In genomic region chr1:225607355-225607754, GRCh38 we compare ENCODE assay signal across 18 cellular contexts. TPM values are rescaled to one million over a fixed set of nuclear protein-coding genes. Genes with fewer than 3 reads are reported as not detected.
DNase-seq lines count a peak whose midpoint lies in the region; ATAC-seq and TF ChIP-seq lines count a peak whose summit lies in the region.
"Had no signal": no experiment of that assay in that cellular context is flagged by ENCODE, and none has a peak within 500 bp of the region (broad histone marks: within the 10 kb centered on the region; RNA-seq: fewer than 3 reads in every experiment).

No MANE protein-coding gene starts in this region.

- no peak for TF ChIP-seq CTCF in esophagus squamous epithelium (IDR thresholded peaks at IDR 0.05)
- TF ChIP-seq CTCF in progenitor cell of endocrine pancreas (IDR thresholded peaks at IDR 0.05; ENCODE audit: unreplicated experiment) = no peak

- peaks cover 7 to 61% (median 15%) of the 10 kb centered on the region in 3 donors for H3K4me1 ChIP-seq in esophagus squamous epithelium

- H3K9me3 ChIP-seq in esophagus squamous epithelium = no peaks in the 10 kb centered on the region

- H3K36me3 Mint-ChIP-seq in progenitor cell of endocrine pancreas (ENCODE audit: insufficient read depth) = peaks cover 6% of the 10 kb centered on the region

- H3K27me3 ChIP-seq in esophagus squamous epithelium = no peaks in the 10 kb centered on the region

- peak overlapping the region in 3 of 4 donors; percentile 14 to 57 (median 25) for H3K27ac ChIP-seq in esophagus squamous epithelium
- H3K27ac ChIP-seq: parathyroid adenoma had no signal

- H3K9me3 Mint-ChIP-seq in progenitor cell of endocrine pancreas (ENCODE audit: low read depth) = no peaks in the 10 kb centered on the region
- H3K9me3 Mint-ChIP-seq: activated naive CD8-positive, alpha-beta T cell treated with anti-CD3 and anti-CD28 coated beads, Interleukin-2, amount 50 U/mL, for 24 hours; activated T-cell treated with anti-CD3 and anti-CD28 coated beads, Interleukin-2, amount 50 U/mL, for 72 hours; stimulated activated naive CD8-positive, alpha-beta T cell treated with anti-CD3 and anti-CD28 coated beads, Interleukin-15, amount 100 ng/mL, for 72 hours had no signal

- DNase-seq in DMS53 (lab: John Stamatoyannopoulos, UW) = peak; percentile 48
- peak; percentile 68 for DNase-seq in NCI-H146 (lab: John Stamatoyannopoulos, UW)
- no peak for DNase-seq in esophagus squamous epithelium (lab: John Stamatoyannopoulos, UW)
- no peak for DNase-seq in progenitor cell of endocrine pancreas (ENCODE audit: low spot score, unreplicated experiment)
- DNase-seq in SHP77 treated with DMSO at 0.1 percent for 48 hours (lab: John Stamatoyannopoulos, UW) = no peak
- DNase-seq in amygdala (lab: John Stamatoyannopoulos, UW) = no peak
- DNase-seq: activated CD4-positive, alpha-beta T cell treated with anti-CD3 and anti-CD28 coated beads, Interleukin-2, amount 50 U/mL, for 48 hours; activated naive CD8-positive, alpha-beta T cell treated with anti-CD3 and anti-CD28 coated beads, Interleukin-2, amount 50 U/mL, for 24 hours; activated T-cell treated with anti-CD3 and anti-CD28 coated beads, Interleukin-2, amount 50 U/mL, for 72 hours; cerebellar nuclear complex; GDM1; IMR-90; MV-4-11; NCI-H345; stimulated activated naive CD8-positive, alpha-beta T cell treated with anti-CD3 and anti-CD28 coated beads, Interleukin-15, amount 100 ng/mL, for 72 hours had no signal

- no peak overlapping the region for H3K4me3 ChIP-seq in esophagus squamous epithelium

- no peaks in the 10 kb centered on the region for H3K36me3 ChIP-seq in esophagus squamous epithelium

- peak overlapping the region; percentile 89 for H3K27ac Mint-ChIP-seq in progenitor cell of endocrine pancreas
- H3K27ac Mint-ChIP-seq: activated naive CD8-positive, alpha-beta T cell treated with anti-CD3 and anti-CD28 coated beads, Interleukin-2, amount 50 U/mL, for 24 hours; activated T-cell treated with anti-CD3 and anti-CD28 coated beads, Interleukin-2, amount 50 U/mL, for 72 hours had no signal

- TF ChIP-seq POLR2A in esophagus squamous epithelium (IDR thresholded peaks at IDR 0.05) = no peak

- ATAC-seq in HG03135 (IDR thresholded peaks at IDR 0.05; ENCODE audit: unreplicated experiment) = no peak
- no peak for ATAC-seq in HG02840 (IDR thresholded peaks at IDR 0.05; ENCODE audit: low FRiP score, unreplicated experiment)
- ATAC-seq: activated naive CD8-positive, alpha-beta T cell treated with anti-CD3 and anti-CD28 coated beads, Interleukin-2, amount 50 U/mL, for 24 hours; activated T-cell treated with anti-CD3 and anti-CD28 coated beads, Interleukin-2, amount 50 U/mL, for 72 hours; stimulated activated naive CD8-positive, alpha-beta T cell treated with anti-CD3 and anti-CD28 coated beads, Interleukin-15, amount 100 ng/mL, for 72 hours had no signal

- H3K4me1 Mint-ChIP-seq in progenitor cell of endocrine pancreas (ENCODE audit: low read depth) = peaks cover 42% of the 10 kb centered on the region
- H3K4me1 Mint-ChIP-seq: activated naive CD8-positive, alpha-beta T cell treated with anti-CD3 and anti-CD28 coated beads, Interleukin-2, amount 50 U/mL, for 24 hours; stimulated activated naive CD8-positive, alpha-beta T cell treated with anti-CD3 and anti-CD28 coated beads, Interleukin-15, amount 100 ng/mL, for 72 hours had no signal

- H3K27me3 Mint-ChIP-seq in progenitor cell of endocrine pancreas = no peaks in the 10 kb centered on the region
- H3K27me3 Mint-ChIP-seq: activated naive CD8-positive, alpha-beta T cell treated with anti-CD3 and anti-CD28 coated beads, Interleukin-2, amount 50 U/mL, for 24 hours; stimulated activated naive CD8-positive, alpha-beta T cell treated with anti-CD3 and anti-CD28 coated beads, Interleukin-15, amount 100 ng/mL, for 72 hours had no signal

- 75 to 93% methylated on average over 3 of the region's 3 CpGs for WGBS in esophagus squamous epithelium, 2 donors

- no peak overlapping the region for H3K4me3 Mint-ChIP-seq in progenitor cell of endocrine pancreas (ENCODE audit: low read depth)
- H3K4me3 Mint-ChIP-seq: activated naive CD8-positive, alpha-beta T cell treated with anti-CD3 and anti-CD28 coated beads, Interleukin-2, amount 50 U/mL, for 24 hours; activated T-cell treated with anti-CD3 and anti-CD28 coated beads, Interleukin-2, amount 50 U/mL, for 72 hours; stimulated activated naive CD8-positive, alpha-beta T cell treated with anti-CD3 and anti-CD28 coated beads, Interleukin-15, amount 100 ng/mL, for 72 hours had no signal

- intact Hi-C loops in esophagus squamous epithelium (cut with DNase I) = no loop called here

RNA-seq across cellular contexts. Expression of gene ENAH, which starts 45.6 kb away (rescaled TPM):
- 10 to 100 TPM in 3 of 4 donors, 1 to 10 TPM in 1; 8.6 to 42.5 (median 35.9) TPM for total RNA-seq in esophagus squamous epithelium
- total RNA-seq in progenitor cell of endocrine pancreas = 213 and 217 TPM in 2 replicates

Comparison
In these comparisons a context has a peak if more than half of its experiments do, and no peak if none do; other contexts are left out.
1. DNase-seq: peak in DMS53 (single experiment) and NCI-H146 (single experiment); none in esophagus squamous epithelium (single experiment), progenitor cell of endocrine pancreas (single experiment), SHP77 treated with DMSO at 0.1 percent for 48 hours (single experiment) and amygdala (0 of 56).